20 cellular contexts compared by ENCODE assay signal in the genomic region with DNA sequence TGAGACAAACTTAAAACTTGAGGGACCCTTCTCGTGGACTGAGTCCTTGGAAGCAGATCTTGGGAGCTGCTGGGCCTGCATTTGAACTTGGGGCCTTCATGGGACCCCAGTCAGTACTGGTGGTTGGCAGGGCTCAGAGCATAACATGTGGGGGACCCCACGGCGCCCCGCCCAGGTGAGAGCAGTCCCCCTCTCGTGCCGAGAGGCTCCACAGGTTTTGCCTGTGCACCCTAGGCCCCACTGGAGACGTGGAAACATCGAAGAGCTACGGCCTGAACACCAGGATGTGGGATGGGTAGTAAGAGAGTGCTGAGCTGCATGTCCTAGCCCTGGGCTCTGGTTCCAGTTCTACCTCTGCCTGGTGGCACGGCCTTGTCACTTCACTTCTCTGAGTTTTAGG.
"Had no signal": no experiment of that assay in that cellular context is flagged by ENCODE, and none has a peak within 500 bp of the region (broad histone marks: within the 10 kb centered on the region; RNA-seq: fewer than 3 reads in every experiment).

No MANE protein-coding gene starts in this region.

- DNase-seq: activated CD4-positive, alpha-beta T cell treated with anti-CD3 and anti-CD28 coated beads for 48 hours; activated CD4-positive, CD25-positive, alpha-beta regulatory T cell; activated CD8-positive, alpha-beta T cell treated with anti-CD3 and anti-CD28 coated beads for 36 hours; activated naive CD4-positive, alpha-beta T cell treated with Interleukin-2 at 50 U/mL for 16 hours; activated T-cell treated with anti-CD3 and anti-CD28 coated beads, Interleukin-2, amount 50 U/mL, for 1 hour; brain microvascular endothelial cell; cerebellar nuclear complex; cortex of kidney; erythroblast; lower lobe of right lung; psoas muscle; right lobe of liver; stimulated activated CD4-positive, alpha-beta T cell treated with anti-CD3 and anti-CD28 coated beads, Interleukin-4, amount 100 ng/mL, for 4 hours; T-helper 1 cell; T1000; thyroid gland; uterus had no signal

- H3K27ac ChIP-seq: brain microvascular endothelial cell, lower lobe of right lung, psoas muscle, right lobe of liver, thyroid gland had no signal

- H3K36me3 Mint-ChIP-seq: stimulated activated memory B cell treated with anti-CD40 and anti-IgM and Interleukin-4, amounts not matched to agents 10 μg/mL and 1 μg/mL and 100 μg/mL, for 72 hours had no signal

- H3K9me3 Mint-ChIP-seq: activated CD8-positive, alpha-beta T cell treated with anti-CD3 and anti-CD28 coated beads for 36 hours; activated T-helper 2 cell treated with anti-CD3 and anti-CD28 coated beads, Interferon-gamma antibody, Interleukin-2, Interleukin-4, amounts not matched to agents 10 μg/mL and 5 μg/mL and 100 μg/mL, durations not matched to agents 14 hours and 24 hours and 36 hours had no signal

- H3K36me3 ChIP-seq: brain microvascular endothelial cell, lower lobe of right lung, right lobe of liver, thyroid gland, uterus had no signal

- H3K4me3 ChIP-seq: lower lobe of right lung, psoas muscle, right lobe of liver, thyroid gland, uterus had no signal

- H3K4me1 Mint-ChIP-seq: nephron; stimulated activated memory B cell treated with anti-CD40 and anti-IgM and Interleukin-4, amounts not matched to agents 10 μg/mL and 1 μg/mL and 100 μg/mL, for 72 hours had no signal

- H3K27me3 ChIP-seq: brain microvascular endothelial cell, right lobe of liver, thyroid gland, uterus had no signal

- ATAC-seq: activated CD8-positive, alpha-beta T cell treated with anti-CD3 and anti-CD28 coated beads for 36 hours; lower lobe of right lung; psoas muscle; right lobe of liver; stimulated activated memory B cell treated with anti-CD40 and anti-IgM and Interleukin-4, amounts not matched to agents 10 μg/mL and 1 μg/mL and 100 μg/mL, for 72 hours had no signal

- H3K9me3 ChIP-seq: lower lobe of right lung, psoas muscle, right lobe of liver, thyroid gland, uterus had no signal

- H3K27ac Mint-ChIP-seq: activated CD8-positive, alpha-beta T cell treated with anti-CD3 and anti-CD28 coated beads for 36 hours; activated T-helper 2 cell treated with anti-CD3 and anti-CD28 coated beads, Interferon-gamma antibody, Interleukin-2, Interleukin-4, amounts not matched to agents 10 μg/mL and 5 μg/mL and 100 μg/mL, durations not matched to agents 14 hours and 24 hours and 36 hours; stimulated activated memory B cell treated with anti-CD40 and anti-IgM and Interleukin-4, amounts not matched to agents 10 μg/mL and 1 μg/mL and 100 μg/mL, for 72 hours had no signal

- H3K4me1 ChIP-seq: lower lobe of right lung, psoas muscle, right lobe of liver, thyroid gland had no signal

- H3K4me3 Mint-ChIP-seq: activated CD8-positive, alpha-beta T cell treated with anti-CD3 and anti-CD28 coated beads for 36 hours; stimulated activated memory B cell treated with anti-CD40 and anti-IgM and Interleukin-4, amounts not matched to agents 10 μg/mL and 1 μg/mL and 100 μg/mL, for 72 hours had no signal

- H3K27me3 Mint-ChIP-seq: activated CD8-positive, alpha-beta T cell treated with anti-CD3 and anti-CD28 coated beads for 36 hours had no signal
